In genomic region chr14:99915305-99916090, GRCh38 we compare ENCODE assay signal across 2 cellular contexts.
TF ChIP-seq lines count a peak whose summit lies in the region.

No MANE protein-coding gene starts in this region.

TF ChIP-seq in IMR-90, 13 proteins besides CTCF, POLR2A, EP300 and RAD21:
- no peak for TF ChIP-seq NFE2L2 (IDR thresholded peaks at IDR 0.05; ENCODE audit: low read depth, low read length)
- TF ChIP-seq MAFK (IDR thresholded peaks at IDR 0.05; ENCODE audit: low read depth, low read length), result no peak
- TF ChIP-seq CEBPB (IDR thresholded peaks at IDR 0.05; ENCODE audit: low read depth, low read length), result no peak
- no peak for TF ChIP-seq BHLHE40 (IDR thresholded peaks at IDR 0.05; ENCODE audit: low read depth, low read length)
- TF ChIP-seq RCOR1 (IDR thresholded peaks at IDR 0.05; ENCODE audit: insufficient replicate concordance, low read length), result no peak
- TF ChIP-seq RFX5 (IDR thresholded peaks at IDR 0.05; ENCODE audit: low read depth, low read length), result no peak
- TF ChIP-seq CHD1 (IDR thresholded peaks at IDR 0.05; ENCODE audit: low read depth, low read length), result no peak

TF ChIP-seq in liver, 16 proteins besides CTCF, POLR2A, EP300 and RAD21:
- no peak for TF ChIP-seq YY1 (IDR thresholded peaks at IDR 0.05)
- TF ChIP-seq, protein P1, sequence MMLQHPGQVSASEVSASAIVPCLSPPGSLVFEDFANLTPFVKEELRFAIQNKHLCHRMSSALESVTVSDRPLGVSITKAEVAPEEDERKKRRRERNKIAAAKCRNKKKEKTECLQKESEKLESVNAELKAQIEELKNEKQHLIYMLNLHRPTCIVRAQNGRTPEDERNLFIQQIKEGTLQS (IDR thresholded peaks at IDR 0.05), result no peak
- no peak for TF ChIP-seq TAF1 (conservative IDR thresholded peaks at IDR 0.05)
- TF ChIP-seq FOXA2 (IDR thresholded peaks at IDR 0.05), result peak; percentile 13
- peak in 1 of 2 donors; percentile 51 for TF ChIP-seq JUND (IDR thresholded peaks at IDR 0.05)
- TF ChIP-seq HNF4G (IDR thresholded peaks at IDR 0.05), result no peak
- peak; percentile 80 to 82 for TF ChIP-seq RXRA (IDR thresholded peaks at IDR 0.05)
- no peak for TF ChIP-seq REST (IDR thresholded peaks at IDR 0.05)
- TF ChIP-seq ZBTB33 (IDR thresholded peaks at IDR 0.05), result no peak
- peak; percentile 37 to 45 for TF ChIP-seq HNF4A (conservative IDR thresholded peaks at IDR 0.05)
- TF ChIP-seq GABPA (IDR thresholded peaks at IDR 0.05 in 1 of 2, conservative IDR thresholded peaks at IDR 0.05 in 1 of 2), result no peak
- TF ChIP-seq EGR1 (IDR thresholded peaks at IDR 0.05; ENCODE audit: low read depth in 2 of 2), result no peak
- TF ChIP-seq MAX (IDR thresholded peaks at IDR 0.05), result peak; percentile 16
- TF ChIP-seq SP1 (IDR thresholded peaks at IDR 0.05), result no peak
- TF ChIP-seq NR2F2 (IDR thresholded peaks at IDR 0.05), result no peak
- no peak for TF ChIP-seq FOXA1 (IDR thresholded peaks at IDR 0.05)
